12 cellular contexts compared by ENCODE assay signal in genomic region chr5:78543916-78544315, GRCh38.
"Had no signal": no experiment of that assay in that cellular context is flagged by ENCODE, and none has a peak within 500 bp of the region (broad histone marks: within the 10 kb centered on the region; RNA-seq: fewer than 3 reads in every experiment).

No MANE protein-coding gene starts in this region.

- H3K79me2 ChIP-seq: parathyroid adenoma had no signal

- H3K27ac ChIP-seq: neural progenitor cell, parathyroid adenoma had no signal

- H3K27me3 ChIP-seq: neural progenitor cell had no signal

- DNase-seq: activated naive CD4-positive, alpha-beta T cell treated with Interleukin-2 at 50 U/mL for 16 hours; activated naive CD8-positive, alpha-beta T cell treated with anti-CD3 and anti-CD28 coated beads, Interleukin-2, amount 50 U/mL, for 24 hours; activated T-cell treated with anti-CD3 and anti-CD28 coated beads for 4 hours; aorta; hippocampal formation; kidney; stimulated activated CD4-positive, alpha-beta T cell treated with anti-CD3 and anti-CD28 coated beads, Interleukin-2, amount 100 ng/mL, for 48 hours; stimulated activated naive B cell treated with anti-CD40 and anti-IgM and Interleukin-4, amounts not matched to agents 10 μg/mL and 1 μg/mL and 100 μg/mL, for 72 hours; SW 1271 had no signal

- H3K9ac ChIP-seq: neural progenitor cell, parathyroid adenoma had no signal

- ATAC-seq: activated naive CD8-positive, alpha-beta T cell treated with anti-CD3 and anti-CD28 coated beads, Interleukin-2, amount 50 U/mL, for 24 hours; esophagus mucosa; stimulated activated naive B cell treated with anti-CD40 and anti-IgM and Interleukin-4, amounts not matched to agents 10 μg/mL and 1 μg/mL and 100 μg/mL, for 72 hours had no signal

- H2AFZ ChIP-seq: neural progenitor cell, parathyroid adenoma had no signal

- H3K36me3 ChIP-seq: neural progenitor cell had no signal

- H3K4me3 ChIP-seq: neural progenitor cell had no signal

- H3K4me2 ChIP-seq: neural progenitor cell had no signal
